In genomic region chr14:91059576-91060471, GRCh38 we compare ENCODE assay signal across 8 cellular contexts. TPM values are rescaled to one million over a fixed set of nuclear protein-coding genes. Genes with fewer than 3 reads are reported as not detected.
DNase-seq lines count a peak whose midpoint lies in the region; ATAC-seq and TF ChIP-seq lines count a peak whose summit lies in the region.

No MANE protein-coding gene starts in this region.

- no peak overlapping the region for H3K4me3 Mint-ChIP-seq in activated CD4-positive, alpha-beta T cell treated with anti-CD3 and anti-CD28 coated beads for 36 hours
- H3K4me3 Mint-ChIP-seq in chondrocyte (ENCODE audit: unreplicated experiment) = peak overlapping the region; percentile 64

- H3K4me1 ChIP-seq in left lung = peaks cover 10 to 44% of the 10 kb centered on the region in 2 donors

- CTCF ChIA-PET in activated CD4-positive, alpha-beta T cell treated with anti-CD3 and anti-CD28 coated beads for 36 hours (lab: Charles Lee) = interaction anchor here (0.6 to 2.0 kb wide), 6 partner anchors 11 to 233 kb away, joined by 3 to 11 read pairs (median 4); no protein-coding TSS in a partner anchor

- peaks cover 18% of the 10 kb centered on the region for H3K36me3 Mint-ChIP-seq in activated CD4-positive, alpha-beta T cell treated with anti-CD3 and anti-CD28 coated beads for 36 hours (ENCODE audit: low read depth)
- H3K36me3 Mint-ChIP-seq in chondrocyte (ENCODE audit: low read depth) = no peaks in the 10 kb centered on the region

- no peaks in the 10 kb centered on the region for H3K27me3 ChIP-seq in left lung

- no peaks in the 10 kb centered on the region for H3K36me3 ChIP-seq in left lung

- intact Hi-C loops in activated CD4-positive, alpha-beta T cell treated with anti-CD3 and anti-CD28 coated beads for 36 hours (cut with DNase I, micrococcal nuclease) = loop anchor here (1.0 to 10.0 kb wide), 20 partner anchors 18 to 1445 kb away; partner anchors contain the start of genes DGLUCY (in 2 of the 2), CALM1 (in 1 of the 2), NRDE2 (in 1 of the 2) and PPP4R3A (in 1 of the 2)
- intact Hi-C loops in left lung (cut with DNase I) = no loop called here

- peak; percentile 17 for ATAC-seq in HG02870 (IDR thresholded peaks at IDR 0.05; ENCODE audit: unreplicated experiment)
- peak; percentile 3 for ATAC-seq in activated CD4-positive, alpha-beta T cell treated with anti-CD3 and anti-CD28 coated beads for 36 hours
- ATAC-seq in left lung = peak; percentile 66

- H3K27me3 Mint-ChIP-seq in activated CD4-positive, alpha-beta T cell treated with anti-CD3 and anti-CD28 coated beads for 36 hours = no peaks in the 10 kb centered on the region
- peaks cover 3% of the 10 kb centered on the region for H3K27me3 Mint-ChIP-seq in chondrocyte (ENCODE audit: low read depth)

- peak; percentile 77 to 87 (median 81) for DNase-seq in NCI-H1417 (lab: John Stamatoyannopoulos, UW)
- DNase-seq in NCI-H1417 treated with DMSO at 0.1 percent for 48 hours (lab: John Stamatoyannopoulos, UW) = no peak
- DNase-seq in NCI-H2107 (lab: John Stamatoyannopoulos, UW) = peak; percentile 77
- DNase-seq in activated CD4-positive, alpha-beta T cell treated with anti-CD3 and anti-CD28 coated beads for 36 hours = peak; percentile 81
- DNase-seq in chondrocyte (ENCODE audit: low spot score) = peak; percentile 93
- DNase-seq in left lung = peak; percentile 54 to 89
- DNase-seq in stimulated activated CD4-positive, alpha-beta T cell treated with anti-CD3 and anti-CD28 coated beads, Interleukin-4, amount 100 ng/mL, for 1 hour = peak; percentile 62

- peaks cover 55% of the 10 kb centered on the region for H3K4me1 Mint-ChIP-seq in activated CD4-positive, alpha-beta T cell treated with anti-CD3 and anti-CD28 coated beads for 36 hours
- H3K4me1 Mint-ChIP-seq in chondrocyte (ENCODE audit: low read depth) = peaks cover 4% of the 10 kb centered on the region

- TF ChIP-seq CTCF in chondrocyte (IDR thresholded peaks at IDR 0.05) (peak; percentile 62), left lung (IDR thresholded peaks at IDR 0.05) (no peak)

- H3K27ac ChIP-seq in left lung = peak overlapping the region; percentile 95 to 99

- no peaks in the 10 kb centered on the region for H3K9me3 ChIP-seq in left lung

- H3K27ac Mint-ChIP-seq in activated CD4-positive, alpha-beta T cell treated with anti-CD3 and anti-CD28 coated beads for 36 hours = peak overlapping the region; percentile 71
- H3K27ac Mint-ChIP-seq in chondrocyte (ENCODE audit: unreplicated experiment) = no peak overlapping the region

- POLR2A ChIA-PET in activated CD4-positive, alpha-beta T cell treated with anti-CD3 and anti-CD28 coated beads for 36 hours (lab: Charles Lee) = interaction anchor here (0.5 to 2.2 kb wide), 3 partner anchors 55 to 184 kb away, joined by 3 to 29 read pairs (median 7); partner anchors contain the start of gene DGLUCY

- H3K4me3 ChIP-seq in left lung = peak overlapping the region; percentile 72 to 92

- peaks cover 6% of the 10 kb centered on the region for H3K9me3 Mint-ChIP-seq in activated CD4-positive, alpha-beta T cell treated with anti-CD3 and anti-CD28 coated beads for 36 hours (ENCODE audit: low read depth)
- no peaks in the 10 kb centered on the region for H3K9me3 Mint-ChIP-seq in chondrocyte (ENCODE audit: low read depth)

RNA-seq across cellular contexts. Expression of gene RPS6KA5, which starts 0.6 kb away (rescaled TPM):
- total RNA-seq in activated CD4-positive, alpha-beta T cell treated with anti-CD3 and anti-CD28 coated beads for 36 hours = 10 to 100 TPM; 11.9 to 13.8 TPM
- total RNA-seq in chondrocyte = 0.48 to 0.65 TPM (median 0.54 TPM) in 3 replicates
- total RNA-seq in left lung = 1 to 10 TPM; 4.2 to 5.4 TPM

RNA-seq across cellular contexts. Expression of gene DGLUCY, which starts 54.0 kb away (rescaled TPM):
- 10 to 100 TPM; 46.3 to 55.2 TPM for total RNA-seq in activated CD4-positive, alpha-beta T cell treated with anti-CD3 and anti-CD28 coated beads for 36 hours
- total RNA-seq in chondrocyte = 9.3 to 13.6 TPM (median 9.3 TPM) in 3 replicates
- 10 to 100 TPM; 74.9 to 77.0 TPM for total RNA-seq in left lung

Comparison
In these comparisons a context has a peak if more than half of its experiments do, and no peak if none do; other contexts are left out.
1. ATAC-seq: peak in every context shown above with its lines; median percentile 66 in left lung; 17 in HG02870; 3 in activated CD4-positive, alpha-beta T cell treated with anti-CD3 and anti-CD28 coated beads for 36 hours.
2. intact Hi-C loops: an anchor here in activated CD4-positive, alpha-beta T cell treated with anti-CD3 and anti-CD28 coated beads for 36 hours (1.0 to 10.0 kb wide); none called in left lung.